ENCODE assay signal across 8 cellular contexts in genomic region chr6:138455746-138456392, GRCh38. TPM values are rescaled to one million over a fixed set of nuclear protein-coding genes. Genes with fewer than 3 reads are reported as not detected.
DNase-seq lines count a peak whose midpoint lies in the region; ATAC-seq and TF ChIP-seq lines count a peak whose summit lies in the region.

No MANE protein-coding gene starts in this region.

- peaks cover 11 to 22% (median 17%) of the 10 kb centered on the region in 10 experiments for H3K4me1 ChIP-seq in BLaER1 treated with 17β-estradiol and CSF1 and Interleukin-3, amounts not matched to agents 10 nM and 100 nM
- no peaks in the 10 kb centered on the region for H3K4me1 ChIP-seq in ovary (ENCODE audit: insufficient read depth)

- peak overlapping the region in 10 of 11 experiments; percentile 17 to 50 (median 36); a peak in 20 of 22 replicates for H3K4me2 ChIP-seq in BLaER1 treated with 17β-estradiol and CSF1 and Interleukin-3, amounts not matched to agents 10 nM and 100 nM

- H3K9me3 ChIP-seq in BLaER1 treated with 17β-estradiol and CSF1 and Interleukin-3, amounts not matched to agents 10 nM and 100 nM (replicated peaks in 1 of 11) = no peaks in the 10 kb centered on the region
- no peaks in the 10 kb centered on the region for H3K9me3 ChIP-seq in ovary

- peak; percentile 17 for DNase-seq in T follicular helper cell (ENCODE audit: low read depth)
- peak; percentile 30 for DNase-seq in germinal center (ENCODE audit: low spot score)
- DNase-seq in NCI-H526 (lab: John Stamatoyannopoulos, UW) = no peak
- no peak for DNase-seq in ovary
- DNase-seq in omental fat pad (ENCODE audit: low spot score) = no peak

- no peak for TF ChIP-seq POLR2A in ovary (IDR thresholded peaks at IDR 0.05)

- intact Hi-C loops in ovary (cut with DNase I) = no loop called here

- ATAC-seq in GM19023 (IDR thresholded peaks at IDR 0.05; ENCODE audit: unreplicated experiment) = peak; percentile 98
- ATAC-seq in HG03097 (IDR thresholded peaks at IDR 0.05; ENCODE audit: low FRiP score, unreplicated experiment) = peak; percentile 97
- no peak for ATAC-seq in omental fat pad (ENCODE audit: low FRiP score)

- H3K4me3 ChIP-seq in BLaER1 treated with 17β-estradiol and CSF1 and Interleukin-3, amounts not matched to agents 10 nM and 100 nM = no peak overlapping the region
- no peak overlapping the region for H3K4me3 ChIP-seq in ovary

- no peaks in the 10 kb centered on the region for H3K27me3 ChIP-seq in BLaER1 treated with 17β-estradiol and CSF1 and Interleukin-3, amounts not matched to agents 10 nM and 100 nM
- no peaks in the 10 kb centered on the region for H3K27me3 ChIP-seq in ovary

- no peak overlapping the region for H3K9ac ChIP-seq in BLaER1 treated with 17β-estradiol and CSF1 and Interleukin-3, amounts not matched to agents 10 nM and 100 nM

- H3K36me3 ChIP-seq in BLaER1 treated with 17β-estradiol and CSF1 and Interleukin-3, amounts not matched to agents 10 nM and 100 nM = peaks cover 0 to 14% (median 0%) of the 10 kb centered on the region in 11 experiments; a peak in 5 of 22 replicates
- H3K36me3 ChIP-seq in ovary = no peaks in the 10 kb centered on the region

- no peak overlapping the region for H3K27ac ChIP-seq in BLaER1 treated with 17β-estradiol and CSF1 and Interleukin-3, amounts not matched to agents 10 nM and 100 nM
- H3K27ac ChIP-seq in ovary = no peak overlapping the region

- TF ChIP-seq CTCF in ovary (IDR thresholded peaks at IDR 0.05) (no peak), omental fat pad (IDR thresholded peaks at IDR 0.05) (no peak)

- H4K20me1 ChIP-seq in BLaER1 treated with 17β-estradiol and CSF1 and Interleukin-3, amounts not matched to agents 10 nM and 100 nM = no peaks in the 10 kb centered on the region

- 40 to 52% (median 47%) methylated on average over 7 of the region's 7 CpGs for WGBS in ovary, 3 donors

- TF ChIP-seq EP300 in ovary (IDR thresholded peaks at IDR 0.05) = no peak

RNA-seq across cellular contexts. Expression of gene NHSL1, which starts 43.4 kb away (rescaled TPM):
- total RNA-seq in ovary (1 to 10 TPM; 1.0 to 7.1 (median 2.6) TPM), omental fat pad (10 to 100 TPM; 15.9 to 23.2 (median 18.4) TPM)
- 1 to 10 TPM in 1 of 2 donors, under 1 TPM in 1; 0.84 to 5.8 TPM for polyA plus RNA-seq in ovary

RNA-seq across cellular contexts. Expression of gene HEBP2, which starts 51.8 kb away (rescaled TPM):
- total RNA-seq in ovary (10 to 100 TPM; 44.1 to 64.8 (median 44.4) TPM), omental fat pad (100 to 1,000 TPM; 118 to 282 (median 205) TPM)
- polyA plus RNA-seq in ovary = 10 to 100 TPM; 12.4 to 29.5 TPM

Comparison
In these comparisons a context has a peak if more than half of its experiments do, and no peak if none do; other contexts are left out.
1. DNase-seq: peak in T follicular helper cell (single experiment) and germinal center (single experiment); none in NCI-H526 (0 of 2), ovary (0 of 5) and omental fat pad (single experiment).